In genomic region chr3:2274531-2274930, GRCh38 we compare ENCODE assay signal across 26 cellular contexts.
"Had no signal": no experiment of that assay in that cellular context is flagged by ENCODE, and none has a peak within 500 bp of the region (broad histone marks: within the 10 kb centered on the region; RNA-seq: fewer than 3 reads in every experiment).

No MANE protein-coding gene starts in this region.

- H3K4me1 Mint-ChIP-seq: activated CD4-positive, alpha-beta memory T cell treated with anti-CD3 and anti-CD28 coated beads, Interleukin-2, amount 10 ng/mL, durations not matched to agents 7 days and 5 days; activated CD4-positive, alpha-beta T cell treated with anti-CD3 and anti-CD28 coated beads, Interleukin-2, amount 10 ng/mL, durations not matched to agents 7 days and 5 days; central memory CD8-positive, alpha-beta T cell; WTC11 had no signal

- H3K36me3 ChIP-seq: brain microvascular endothelial cell, esophagus muscularis mucosa had no signal

- H3K4me3 ChIP-seq: coronary artery, dorsolateral prefrontal cortex, esophagus muscularis mucosa had no signal

- H3K9me3 ChIP-seq: esophagus muscularis mucosa had no signal

- DNase-seq: activated CD4-positive, alpha-beta memory T cell treated with anti-CD3 and anti-CD28 coated beads, Interleukin-2, amount 10 ng/mL, durations not matched to agents 7 days and 5 days; activated CD4-positive, alpha-beta T cell treated with anti-CD3 and anti-CD28 coated beads for 1 hour; activated CD4-positive, alpha-beta T cell treated with anti-CD3 and anti-CD28 coated beads for 4 hours; activated CD4-positive, alpha-beta T cell treated with anti-CD3 and anti-CD28 coated beads, Interleukin-2, amount 10 ng/mL, durations not matched to agents 7 days and 5 days; activated CD4-positive, alpha-beta T cell treated with anti-CD3 and anti-CD28 coated beads, Interleukin-2, amount 50 U/mL, for 4 hours; activated CD8-positive, alpha-beta memory T cell treated with anti-CD3 and anti-CD28 coated beads, Interleukin-2, amount 50 U/mL, for 48 hours; activated gamma-delta T cell treated with Interleukin-2 at 50 U/mL for 16 hours; activated naive CD4-positive, alpha-beta T cell treated with anti-CD3 and anti-CD28 coated beads, Interleukin-2, amount 50 U/mL, for 16 hours; activated naive CD4-positive, alpha-beta T cell treated with Interleukin-2 at 50 U/mL for 16 hours; activated T-cell treated with anti-CD3 and anti-CD28 coated beads for 4 hours; activated T-cell treated with anti-CD3 and anti-CD28 coated beads, Interleukin-2, amount 50 U/mL, for 24 hours; activated T-cell treated with anti-CD3 and anti-CD28 coated beads, Interleukin-2, amount 50 U/mL, for 72 hours; amniotic stem cell; anterior cingulate cortex; brain microvascular endothelial cell; dorsolateral prefrontal cortex; effector memory CD4-positive, alpha-beta T cell; erythroblast; head of caudate nucleus; T-helper 2 cell had no signal

- H3K27ac ChIP-seq: brain microvascular endothelial cell, coronary artery, dorsolateral prefrontal cortex, esophagus muscularis mucosa had no signal

- H3K27me3 Mint-ChIP-seq: activated CD4-positive, alpha-beta memory T cell treated with anti-CD3 and anti-CD28 coated beads, Interleukin-2, amount 10 ng/mL, durations not matched to agents 7 days and 5 days; activated CD4-positive, alpha-beta T cell treated with anti-CD3 and anti-CD28 coated beads, Interleukin-2, amount 10 ng/mL, durations not matched to agents 7 days and 5 days; activated T-cell treated with anti-CD3 and anti-CD28 coated beads, Interleukin-2, amount 50 U/mL, for 24 hours; central memory CD8-positive, alpha-beta T cell; dendritic cell treated with granulocyte-macrophage colony-stimulating factor and Interleukin-4, amounts not matched to agents 40 ng/mL and 50 ng/mL, for 4 days had no signal

- H3K36me3 Mint-ChIP-seq: activated naive CD8-positive, alpha-beta T cell had no signal

- H3K27me3 ChIP-seq: brain microvascular endothelial cell, dorsolateral prefrontal cortex, esophagus muscularis mucosa had no signal

- H3K9me3 Mint-ChIP-seq: activated CD4-positive, alpha-beta memory T cell treated with anti-CD3 and anti-CD28 coated beads, Interleukin-2, amount 10 ng/mL, durations not matched to agents 7 days and 5 days; activated CD4-positive, alpha-beta T cell treated with anti-CD3 and anti-CD28 coated beads, Interleukin-2, amount 10 ng/mL, durations not matched to agents 7 days and 5 days; activated T-cell treated with anti-CD3 and anti-CD28 coated beads, Interleukin-2, amount 50 U/mL, for 72 hours had no signal

- H3K4me3 Mint-ChIP-seq: activated CD4-positive, alpha-beta memory T cell treated with anti-CD3 and anti-CD28 coated beads, Interleukin-2, amount 10 ng/mL, durations not matched to agents 7 days and 5 days; activated CD4-positive, alpha-beta T cell treated with anti-CD3 and anti-CD28 coated beads, Interleukin-2, amount 10 ng/mL, durations not matched to agents 7 days and 5 days; activated naive CD8-positive, alpha-beta T cell; activated T-cell treated with anti-CD3 and anti-CD28 coated beads, Interleukin-2, amount 50 U/mL, for 24 hours; activated T-cell treated with anti-CD3 and anti-CD28 coated beads, Interleukin-2, amount 50 U/mL, for 72 hours; central memory CD8-positive, alpha-beta T cell; dendritic cell treated with granulocyte-macrophage colony-stimulating factor and Interleukin-4, amounts not matched to agents 40 ng/mL and 50 ng/mL, for 4 days; WTC11 had no signal

- H3K27ac Mint-ChIP-seq: activated CD4-positive, alpha-beta memory T cell treated with anti-CD3 and anti-CD28 coated beads, Interleukin-2, amount 10 ng/mL, durations not matched to agents 7 days and 5 days; activated CD4-positive, alpha-beta T cell treated with anti-CD3 and anti-CD28 coated beads, Interleukin-2, amount 10 ng/mL, durations not matched to agents 7 days and 5 days; activated naive CD8-positive, alpha-beta T cell; activated T-cell treated with anti-CD3 and anti-CD28 coated beads, Interleukin-2, amount 50 U/mL, for 24 hours; activated T-cell treated with anti-CD3 and anti-CD28 coated beads, Interleukin-2, amount 50 U/mL, for 72 hours; dendritic cell treated with granulocyte-macrophage colony-stimulating factor and Interleukin-4, amounts not matched to agents 40 ng/mL and 50 ng/mL, for 4 days; WTC11 had no signal

- H3K4me1 ChIP-seq: esophagus muscularis mucosa had no signal
